Comparison of ENCODE assay signal across 8 cellular contexts in the genomic region with DNA sequence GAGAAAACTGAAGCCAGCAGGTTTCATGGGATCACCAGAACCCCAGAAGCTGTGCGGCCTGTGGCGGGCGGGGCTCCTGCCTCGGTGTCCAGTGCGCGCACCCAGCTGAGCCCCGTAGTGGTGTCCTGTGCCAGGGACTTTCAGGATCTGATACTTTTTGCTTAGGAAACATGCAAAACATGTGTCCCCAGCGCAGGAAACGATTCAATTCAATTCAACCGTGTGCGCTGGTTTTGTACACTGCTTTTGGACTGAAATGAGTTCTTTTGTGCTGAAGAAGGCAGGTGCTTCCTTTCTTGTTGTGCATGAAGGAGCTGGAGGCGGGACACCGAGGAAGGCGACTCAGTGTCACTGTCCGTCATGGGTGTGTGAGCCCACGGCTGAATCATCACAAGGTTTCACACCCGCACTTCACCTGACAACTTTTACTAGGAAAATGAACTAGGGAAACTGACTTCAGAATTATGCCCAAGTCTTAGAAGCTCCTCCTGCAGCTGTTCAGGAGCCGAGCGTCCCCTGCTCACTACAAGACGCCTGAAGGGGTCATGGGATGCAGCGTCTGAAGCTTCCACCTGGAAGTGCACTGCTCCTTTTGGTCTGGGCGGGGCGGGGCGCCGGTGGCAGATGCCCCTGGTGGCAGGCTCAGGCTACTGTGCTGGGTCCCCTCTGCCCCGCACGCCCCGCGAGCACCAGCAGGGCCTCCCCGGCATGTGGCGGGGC. TPM values are rescaled to one million over a fixed set of nuclear protein-coding genes. Genes with fewer than 3 reads are reported as not detected.
DNase-seq lines count a peak whose midpoint lies in the region; ATAC-seq, FAIRE-seq and TF ChIP-seq lines count a peak whose summit lies in the region.

No MANE protein-coding gene starts in this region.

- no peak for TF ChIP-seq POLR2A in A549 (IDR thresholded peaks at IDR 0.05; ENCODE audit: low read length)

- H3K27ac Mint-ChIP-seq in activated naive CD8-positive, alpha-beta T cell treated with anti-CD3 and anti-CD28 coated beads, Interleukin-2, amount 50 U/mL, for 24 hours = no peak overlapping the region
- H3K27ac Mint-ChIP-seq in CD4-positive, alpha-beta T cell = no peak overlapping the region

- peaks cover 46% of the 10 kb centered on the region for H3K4me1 Mint-ChIP-seq in activated naive CD8-positive, alpha-beta T cell treated with anti-CD3 and anti-CD28 coated beads, Interleukin-2, amount 50 U/mL, for 24 hours
- H3K4me1 Mint-ChIP-seq in CD4-positive, alpha-beta T cell (ENCODE audit: low read depth) = no peaks in the 10 kb centered on the region

- TF ChIP-seq RAD21 in A549 (conservative IDR thresholded peaks at IDR 0.05 in 1 of 2, IDR thresholded peaks at IDR 0.05 in 1 of 2) = no peak

- peak; percentile 63 to 71; a peak in 4 of 6 replicates for ATAC-seq in A549
- ATAC-seq in GM18873 (IDR thresholded peaks at IDR 0.05; ENCODE audit: low FRiP score, unreplicated experiment) = peak; percentile 61
- peak; percentile 56 for ATAC-seq in HG02970 (IDR thresholded peaks at IDR 0.05; ENCODE audit: low FRiP score, unreplicated experiment)
- peak; percentile 82 for ATAC-seq in activated naive CD8-positive, alpha-beta T cell treated with anti-CD3 and anti-CD28 coated beads, Interleukin-2, amount 50 U/mL, for 24 hours
- ATAC-seq in CD4-positive, alpha-beta T cell (ENCODE audit: poor library complexity) = no peak

- POLR2A ChIA-PET in A549 (lab: Yijun Ruan, JAX) = no interaction called here
- POLR2A ChIA-PET in CD4-positive, alpha-beta T cell (lab: Charles Lee) = no interaction called here

- no peak overlapping the region for H3K4me3 ChIP-seq in A549

- H3K9me3 ChIP-seq in A549 = no peaks in the 10 kb centered on the region
- H3K9me3 ChIP-seq in CD4-positive, alpha-beta T cell (ENCODE audit: control insufficient read depth, low read length) = no peaks in the 10 kb centered on the region

- H3K4me1 ChIP-seq in A549 = no peaks in the 10 kb centered on the region

- intact Hi-C loops in CD4-positive, alpha-beta T cell (cut with DNase I, micrococcal nuclease) = no loop called here

- TF ChIP-seq CTCF in A549 (IDR thresholded peaks at IDR 0.05) = no peak
- TF ChIP-seq CTCF in CD4-positive, alpha-beta T cell (IDR thresholded peaks at IDR 0.05) = no peak

- DNase-seq in A549 (ENCODE audit: low read depth in 1 of 2, low spot score in 1 of 2) (no peak), ecto neural progenitor cell (ENCODE audit: low spot score) (no peak), DMS153 treated with DMSO at 0.1 percent for 48 hours (lab: John Stamatoyannopoulos, UW; ENCODE audit: unreplicated experiment) (no peak), activated gamma-delta T cell treated with Interleukin-2 at 50 U/mL for 16 hours (no peak)
- peak; percentile 44 for DNase-seq in activated naive CD8-positive, alpha-beta T cell treated with anti-CD3 and anti-CD28 coated beads, Interleukin-2, amount 50 U/mL, for 24 hours
- no peak for DNase-seq in CD4-positive, alpha-beta T cell

- peaks cover 11% of the 10 kb centered on the region for H3K36me3 Mint-ChIP-seq in activated naive CD8-positive, alpha-beta T cell treated with anti-CD3 and anti-CD28 coated beads, Interleukin-2, amount 50 U/mL, for 24 hours (ENCODE audit: low read depth)
- H3K36me3 Mint-ChIP-seq in CD4-positive, alpha-beta T cell (ENCODE audit: low read depth) = peaks cover 22% of the 10 kb centered on the region

- FAIRE-seq in A549 (lab: Jason Lieb, UNC) = no peak

- H3K27me3 Mint-ChIP-seq in activated naive CD8-positive, alpha-beta T cell treated with anti-CD3 and anti-CD28 coated beads, Interleukin-2, amount 50 U/mL, for 24 hours = no peaks in the 10 kb centered on the region
- H3K27me3 Mint-ChIP-seq in CD4-positive, alpha-beta T cell = no peaks in the 10 kb centered on the region

- H3K4me2 ChIP-seq in A549 = no peak overlapping the region

- no peak overlapping the region for H3K27ac ChIP-seq in A549
- H3K27ac ChIP-seq in CD4-positive, alpha-beta T cell (ENCODE audit: low read depth, low read length) = no peak overlapping the region

- CTCF ChIA-PET in A549 (lab: Yijun Ruan, JAX) = interaction anchor here (0.6 to 1.7 kb wide), 2 partner anchors 31 to 45 kb away, joined by 3 read pairs; no protein-coding TSS in a partner anchor
- CTCF ChIA-PET in CD4-positive, alpha-beta T cell (lab: Charles Lee) = no interaction called here

- no peaks in the 10 kb centered on the region for H3K27me3 ChIP-seq in CD4-positive, alpha-beta T cell (ENCODE audit: control insufficient read depth, insufficient read depth, low read length)

- no peak overlapping the region for H3K4me3 Mint-ChIP-seq in activated naive CD8-positive, alpha-beta T cell treated with anti-CD3 and anti-CD28 coated beads, Interleukin-2, amount 50 U/mL, for 24 hours
- no peak overlapping the region for H3K4me3 Mint-ChIP-seq in CD4-positive, alpha-beta T cell

- TF ChIP-seq EP300 in A549 (IDR thresholded peaks at IDR 0.05) = no peak

- H3K9me3 Mint-ChIP-seq in activated naive CD8-positive, alpha-beta T cell treated with anti-CD3 and anti-CD28 coated beads, Interleukin-2, amount 50 U/mL, for 24 hours = no peaks in the 10 kb centered on the region
- H3K9me3 Mint-ChIP-seq in CD4-positive, alpha-beta T cell = no peaks in the 10 kb centered on the region

- WGBS in A549 (ENCODE audit: missing lambda C conversion rate) = 93% methylated on average over 25 of the region's 31 CpGs

TF ChIP-seq in A549, 52 proteins besides CTCF, POLR2A, EP300 and RAD21:
- TF ChIP-seq ZC3H11A (IDR thresholded peaks at IDR 0.05) (no peak), CBX8 (IDR thresholded peaks at IDR 0.05) (no peak), PHF8 (IDR thresholded peaks at IDR 0.05; ENCODE audit: borderline replicate concordance, low read depth) (no peak), FOSL2 (IDR thresholded peaks at IDR 0.05) (no peak), FOSL2 (CRISPR knock-in tag; IDR thresholded peaks at IDR 0.05) (no peak), MAZ (IDR thresholded peaks at IDR 0.05; ENCODE audit: borderline replicate concordance, low read depth, low read length) (no peak), KDM1A (IDR thresholded peaks at IDR 0.05; ENCODE audit: low read depth) (no peak), HDAC2 (IDR thresholded peaks at IDR 0.05) (no peak), NPAS2 (CRISPR knock-in tag; IDR thresholded peaks at IDR 0.05; ENCODE audit: borderline replicate concordance) (no peak), RARB (CRISPR knock-in tag; IDR thresholded peaks at IDR 0.05) (no peak), ESRRA (IDR thresholded peaks at IDR 0.05; ENCODE audit: borderline replicate concordance, low read length) (no peak), NR3C1 (IDR thresholded peaks at IDR 0.05) (no peak), RCOR1 (IDR thresholded peaks at IDR 0.05; ENCODE audit: low read depth, low read length) (no peak)
- TF ChIP-seq, protein P1, sequence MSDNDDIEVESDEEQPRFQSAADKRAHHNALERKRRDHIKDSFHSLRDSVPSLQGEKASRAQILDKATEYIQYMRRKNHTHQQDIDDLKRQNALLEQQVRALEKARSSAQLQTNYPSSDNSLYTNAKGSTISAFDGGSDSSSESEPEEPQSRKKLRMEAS (IDR thresholded peaks at IDR 0.05) = no peak
- TF ChIP-seq, protein P2, sequence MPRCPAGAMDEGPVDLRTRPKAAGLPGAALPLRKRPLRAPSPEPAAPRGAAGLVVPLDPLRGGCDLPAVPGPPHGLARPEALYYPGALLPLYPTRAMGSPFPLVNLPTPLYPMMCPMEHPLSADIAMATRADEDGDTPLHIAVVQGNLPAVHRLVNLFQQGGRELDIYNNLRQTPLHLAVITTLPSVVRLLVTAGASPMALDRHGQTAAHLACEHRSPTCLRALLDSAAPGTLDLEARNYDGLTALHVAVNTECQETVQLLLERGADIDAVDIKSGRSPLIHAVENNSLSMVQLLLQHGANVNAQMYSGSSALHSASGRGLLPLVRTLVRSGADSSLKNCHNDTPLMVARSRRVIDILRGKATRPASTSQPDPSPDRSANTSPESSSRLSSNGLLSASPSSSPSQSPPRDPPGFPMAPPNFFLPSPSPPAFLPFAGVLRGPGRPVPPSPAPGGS (IDR thresholded peaks at IDR 0.05) = no peak

RNA-seq across cellular contexts. Expression of a gene that starts 31.4 kb away (rescaled TPM):
- polyA plus RNA-seq in A549 (2011; rRNA removed) (not detected in 2 replicates), A549 (2017; fragmentation: RNase III; extraction: RNeasy Plus Mini Kit Qiagen cat#74134 plus additional on column Dnase treatment) (not detected in 3 replicates)
- polyA plus RNA-seq in A549 (2012; cell fraction: cytosol; rRNA removed) = not detected in 2 replicates
- polyA plus RNA-seq in A549 (2012; cell fraction: nucleus; rRNA removed) = not detected in 2 replicates
- not detected in 2 replicates for polyA minus RNA-seq in A549 (2011; rRNA and poly(A)+ RNA removed)
- not detected for total RNA-seq in CD4-positive, alpha-beta T cell
